1 cellular context compared by ENCODE assay signal in the genomic region with DNA sequence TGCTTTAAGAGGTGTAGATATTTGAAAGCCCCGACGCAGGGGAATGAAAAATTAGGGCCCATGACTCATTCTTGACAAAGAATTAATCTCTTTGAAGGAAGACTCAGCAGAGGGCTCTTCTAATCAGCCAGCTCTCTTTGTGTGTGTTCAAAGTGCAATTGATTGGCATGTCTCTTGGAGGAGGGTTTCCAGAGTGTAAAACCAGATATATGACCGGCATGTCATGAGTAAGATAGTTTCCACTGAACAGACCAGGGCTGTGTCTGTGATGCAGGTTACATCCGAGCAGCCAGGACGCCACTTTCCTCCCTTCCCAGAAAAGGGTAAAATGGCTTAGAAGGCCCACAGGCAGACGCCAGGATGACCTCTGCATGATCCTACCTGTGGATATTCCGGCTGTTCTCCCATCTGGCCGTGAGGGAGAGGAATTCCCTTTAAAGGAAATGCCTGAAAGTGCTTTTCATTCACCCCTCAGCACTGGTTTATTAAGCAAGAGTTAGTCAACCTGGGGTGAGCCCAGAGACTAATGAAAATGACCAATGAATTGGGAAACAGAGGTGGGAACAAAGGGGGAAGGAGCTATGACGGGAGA.
TF ChIP-seq lines count a peak whose summit lies in the region.

No MANE protein-coding gene starts in this region.

TF ChIP-seq in GM23338, 12 proteins besides CTCF, POLR2A, EP300 and RAD21 (continued from another document):
- TF ChIP-seq, protein P1, sequence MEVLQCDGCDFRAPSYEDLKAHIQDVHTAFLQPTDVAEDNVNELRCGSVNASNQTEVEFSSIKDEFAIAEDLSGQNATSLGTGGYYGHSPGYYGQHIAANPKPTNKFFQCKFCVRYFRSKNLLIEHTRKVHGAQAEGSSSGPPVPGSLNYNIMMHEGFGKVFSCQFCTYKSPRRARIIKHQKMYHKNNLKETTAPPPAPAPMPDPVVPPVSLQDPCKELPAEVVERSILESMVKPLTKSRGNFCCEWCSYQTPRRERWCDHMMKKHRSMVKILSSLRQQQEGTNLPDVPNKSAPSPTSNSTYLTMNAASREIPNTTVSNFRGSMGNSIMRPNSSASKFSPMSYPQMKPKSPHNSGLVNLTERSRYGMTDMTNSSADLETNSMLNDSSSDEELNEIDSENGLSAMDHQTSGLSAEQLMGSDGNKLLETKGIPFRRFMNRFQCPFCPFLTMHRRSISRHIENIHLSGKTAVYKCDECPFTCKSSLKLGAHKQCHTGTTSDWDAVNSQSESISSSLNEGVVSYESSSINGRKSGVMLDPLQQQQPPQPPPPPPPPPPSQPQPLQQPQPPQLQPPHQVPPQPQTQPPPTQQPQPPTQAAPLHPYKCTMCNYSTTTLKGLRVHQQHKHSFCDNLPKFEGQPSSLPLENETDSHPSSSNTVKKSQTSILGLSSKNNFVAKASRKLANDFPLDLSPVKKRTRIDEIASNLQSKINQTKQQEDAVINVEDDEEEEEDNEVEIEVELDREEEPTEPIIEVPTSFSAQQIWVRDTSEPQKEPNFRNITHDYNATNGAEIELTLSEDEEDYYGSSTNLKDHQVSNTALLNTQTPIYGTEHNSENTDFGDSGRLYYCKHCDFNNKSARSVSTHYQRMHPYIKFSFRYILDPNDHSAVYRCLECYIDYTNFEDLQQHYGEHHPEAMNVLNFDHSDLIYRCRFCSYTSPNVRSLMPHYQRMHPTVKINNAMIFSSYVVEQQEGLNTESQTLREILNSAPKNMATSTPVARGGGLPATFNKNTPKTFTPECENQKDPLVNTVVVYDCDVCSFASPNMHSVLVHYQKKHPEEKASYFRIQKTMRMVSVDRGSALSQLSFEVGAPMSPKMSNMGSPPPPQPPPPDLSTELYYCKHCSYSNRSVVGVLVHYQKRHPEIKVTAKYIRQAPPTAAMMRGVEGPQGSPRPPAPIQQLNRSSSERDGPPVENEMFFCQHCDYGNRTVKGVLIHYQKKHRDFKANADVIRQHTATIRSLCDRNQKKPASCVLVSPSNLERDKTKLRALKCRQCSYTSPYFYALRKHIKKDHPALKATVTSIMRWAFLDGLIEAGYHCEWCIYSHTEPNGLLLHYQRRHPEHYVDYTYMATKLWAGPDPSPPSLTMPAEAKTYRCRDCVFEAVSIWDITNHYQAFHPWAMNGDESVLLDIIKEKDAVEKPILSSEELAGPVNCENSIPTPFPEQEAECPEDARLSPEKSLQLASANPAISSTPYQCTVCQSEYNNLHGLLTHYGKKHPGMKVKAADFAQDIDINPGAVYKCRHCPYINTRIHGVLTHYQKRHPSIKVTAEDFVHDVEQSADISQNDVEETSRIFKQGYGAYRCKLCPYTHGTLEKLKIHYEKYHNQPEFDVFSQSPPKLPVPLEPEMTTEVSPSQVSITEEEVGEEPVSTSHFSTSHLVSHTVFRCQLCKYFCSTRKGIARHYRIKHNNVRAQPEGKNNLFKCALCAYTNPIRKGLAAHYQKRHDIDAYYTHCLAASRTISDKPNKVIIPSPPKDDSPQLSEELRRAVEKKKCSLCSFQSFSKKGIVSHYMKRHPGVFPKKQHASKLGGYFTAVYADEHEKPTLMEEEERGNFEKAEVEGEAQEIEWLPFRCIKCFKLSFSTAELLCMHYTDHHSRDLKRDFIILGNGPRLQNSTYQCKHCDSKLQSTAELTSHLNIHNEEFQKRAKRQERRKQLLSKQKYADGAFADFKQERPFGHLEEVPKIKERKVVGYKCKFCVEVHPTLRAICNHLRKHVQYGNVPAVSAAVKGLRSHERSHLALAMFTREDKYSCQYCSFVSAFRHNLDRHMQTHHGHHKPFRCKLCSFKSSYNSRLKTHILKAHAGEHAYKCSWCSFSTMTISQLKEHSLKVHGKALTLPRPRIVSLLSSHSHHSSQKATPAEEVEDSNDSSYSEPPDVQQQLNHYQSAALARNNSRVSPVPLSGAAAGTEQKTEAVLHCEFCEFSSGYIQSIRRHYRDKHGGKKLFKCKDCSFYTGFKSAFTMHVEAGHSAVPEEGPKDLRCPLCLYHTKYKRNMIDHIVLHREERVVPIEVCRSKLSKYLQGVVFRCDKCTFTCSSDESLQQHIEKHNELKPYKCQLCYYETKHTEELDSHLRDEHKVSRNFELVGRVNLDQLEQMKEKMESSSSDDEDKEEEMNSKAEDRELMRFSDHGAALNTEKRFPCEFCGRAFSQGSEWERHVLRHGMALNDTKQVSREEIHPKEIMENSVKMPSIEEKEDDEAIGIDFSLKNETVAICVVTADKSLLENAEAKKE (CRISPR knock-in tag; IDR thresholded peaks at IDR 0.05): no peak
- no peak for TF ChIP-seq ZNF114 (CRISPR knock-in tag; IDR thresholded peaks at IDR 0.05)
